In genomic region chr17:76884995-76885896, GRCh38 we compare ENCODE assay signal across 1 cellular context.
TF ChIP-seq lines count a peak whose summit lies in the region.

No MANE protein-coding gene starts in this region.

TF ChIP-seq in neural cell, 6 proteins besides CTCF, POLR2A, EP300 and RAD21:
- TF ChIP-seq REST (IDR thresholded peaks at IDR 0.05; ENCODE audit: borderline replicate concordance) = no peak
- TF ChIP-seq TAF1 (IDR thresholded peaks at IDR 0.05; ENCODE audit: low read depth) = no peak
- no peak for TF ChIP-seq POLR2AphosphoS5 (IDR thresholded peaks at IDR 0.05)
- no peak for TF ChIP-seq SMC3 (conservative IDR thresholded peaks at IDR 0.05; ENCODE audit: poor library complexity)
- no peak for TF ChIP-seq MXI1 (conservative IDR thresholded peaks at IDR 0.05; ENCODE audit: poor library complexity, severe bottlenecking)
- TF ChIP-seq EZH2 (IDR thresholded peaks at IDR 0.05; ENCODE audit: borderline replicate concordance, insufficient read depth, low read length, poor library complexity, severe bottlenecking) = no peak
